Comparison of ENCODE assay signal across 31 cellular contexts in genomic region chr11:110023711-110024110, GRCh38.
"Had no signal": no experiment of that assay in that cellular context is flagged by ENCODE, and none has a peak within 500 bp of the region (broad histone marks: within the 10 kb centered on the region; RNA-seq: fewer than 3 reads in every experiment).

No MANE protein-coding gene starts in this region.

- H3K4me3 ChIP-seq: ascending aorta had no signal

- H3K4me3 Mint-ChIP-seq: activated B cell treated with CpG ODN at 0.5 μM for 24 hours; activated CD4-positive, alpha-beta memory T cell treated with anti-CD3 and anti-CD28 coated beads, Interleukin-2, amount 10 ng/mL, durations not matched to agents 7 days and 5 days; activated CD4-positive, alpha-beta T cell treated with anti-CD3 and anti-CD28 coated beads, Interleukin-2, amount 10 ng/mL, durations not matched to agents 7 days and 5 days; activated CD8-positive, alpha-beta memory T cell treated with anti-CD3 and anti-CD28 coated beads, Interleukin-2, amount 10 ng/mL, durations not matched to agents 7 days and 5 days; activated CD8-positive, alpha-beta T cell treated with anti-CD3 and anti-CD28 coated beads, Interleukin-2, amount 10 ng/mL, durations not matched to agents 7 days and 5 days; activated naive CD4-positive, alpha-beta T cell treated with anti-CD3 and anti-CD28 coated beads, Interleukin-2, amount 10 ng/mL, durations not matched to agents 7 days and 5 days; activated naive CD4-positive, alpha-beta T cell treated with anti-CD3 and anti-CD28 coated beads, Interleukin-2, amount 50 U/mL, for 24 hours; activated naive CD8-positive, alpha-beta T cell; activated naive CD8-positive, alpha-beta T cell treated with anti-CD3 and anti-CD28 coated beads, Interleukin-2, amount 10 ng/mL, durations not matched to agents 7 days and 5 days; activated naive CD8-positive, alpha-beta T cell treated with anti-CD3 and anti-CD28 coated beads, Interleukin-2, amount 50 U/mL, for 24 hours; activated T-cell treated with anti-CD3 and anti-CD28 coated beads, Interleukin-2, amount 50 U/mL, for 24 hours; brain; T-helper 1 cell treated with Interleukin-12 subunit alpha and Interleukin-12 subunit beta and Interleukin-4 antibody, amounts not matched to agents 30 μg/mL and 1 μg/mL, for 36 hours; T-helper 2 cell treated with Interferon-gamma antibody and Interleukin-4, amounts not matched to agents 5 μg/mL and 100 μg/mL, for 36 hours had no signal

- ATAC-seq: activated CD8-positive, alpha-beta memory T cell treated with anti-CD3 and anti-CD28 coated beads, Interleukin-2, amount 10 ng/mL, durations not matched to agents 7 days and 5 days; activated CD8-positive, alpha-beta T cell treated with anti-CD3 and anti-CD28 coated beads, Interleukin-2, amount 10 ng/mL, durations not matched to agents 7 days and 5 days; activated naive CD8-positive, alpha-beta T cell treated with anti-CD3 and anti-CD28 coated beads, Interleukin-2, amount 50 U/mL, for 24 hours had no signal

- H3K27ac ChIP-seq: ascending aorta, VCaP had no signal

- H3K9me3 Mint-ChIP-seq: activated CD4-positive, alpha-beta memory T cell treated with anti-CD3 and anti-CD28 coated beads, Interleukin-2, amount 10 ng/mL, durations not matched to agents 7 days and 5 days; activated CD4-positive, alpha-beta T cell treated with anti-CD3 and anti-CD28 coated beads, Interleukin-2, amount 10 ng/mL, durations not matched to agents 7 days and 5 days; activated naive CD4-positive, alpha-beta T cell treated with anti-CD3 and anti-CD28 coated beads, Interleukin-2, amount 50 U/mL, for 24 hours; activated T-cell treated with anti-CD3 and anti-CD28 coated beads, Interleukin-2, amount 50 U/mL, for 24 hours had no signal

- H3K27me3 ChIP-seq: ascending aorta had no signal

- H3K27me3 Mint-ChIP-seq: activated CD4-positive, alpha-beta memory T cell treated with anti-CD3 and anti-CD28 coated beads, Interleukin-2, amount 10 ng/mL, durations not matched to agents 7 days and 5 days; activated naive CD4-positive, alpha-beta T cell treated with anti-CD3 and anti-CD28 coated beads, Interleukin-2, amount 10 ng/mL, durations not matched to agents 7 days and 5 days; activated naive CD4-positive, alpha-beta T cell treated with anti-CD3 and anti-CD28 coated beads, Interleukin-2, amount 50 U/mL, for 24 hours; activated naive CD8-positive, alpha-beta T cell; activated T-cell treated with anti-CD3 and anti-CD28 coated beads, Interleukin-2, amount 50 U/mL, for 24 hours had no signal

- H3K4me1 Mint-ChIP-seq: activated CD4-positive, alpha-beta memory T cell treated with anti-CD3 and anti-CD28 coated beads, Interleukin-2, amount 10 ng/mL, durations not matched to agents 7 days and 5 days; activated CD4-positive, alpha-beta T cell treated with anti-CD3 and anti-CD28 coated beads, Interleukin-2, amount 10 ng/mL, durations not matched to agents 7 days and 5 days; activated naive CD4-positive, alpha-beta T cell treated with anti-CD3 and anti-CD28 coated beads, Interleukin-2, amount 10 ng/mL, durations not matched to agents 7 days and 5 days; activated naive CD4-positive, alpha-beta T cell treated with anti-CD3 and anti-CD28 coated beads, Interleukin-2, amount 50 U/mL, for 24 hours; activated naive CD8-positive, alpha-beta T cell treated with anti-CD3 and anti-CD28 coated beads, Interleukin-2, amount 10 ng/mL, durations not matched to agents 7 days and 5 days had no signal

- DNase-seq: activated B cell treated with CpG ODN at 0.5 μM for 24 hours; activated CD4-positive, alpha-beta memory T cell treated with anti-CD3 and anti-CD28 coated beads, Interleukin-2, amount 10 ng/mL, durations not matched to agents 7 days and 5 days; activated CD4-positive, alpha-beta T cell treated with anti-CD3 and anti-CD28 coated beads for 48 hours; activated CD4-positive, alpha-beta T cell treated with anti-CD3 and anti-CD28 coated beads, Interleukin-2, amount 10 ng/mL, durations not matched to agents 7 days and 5 days; activated CD4-positive, alpha-beta T cell treated with anti-CD3 and anti-CD28 coated beads, Interleukin-2, amount 50 U/mL, for 48 hours; activated CD4-positive, CD25-positive, alpha-beta regulatory T cell treated with anti-CD3 and anti-CD28 coated beads, Interleukin-2, amount 50 U/mL, for 72 hours; activated CD8-positive, alpha-beta memory T cell treated with anti-CD3 and anti-CD28 coated beads for 24 hours; activated CD8-positive, alpha-beta memory T cell treated with anti-CD3 and anti-CD28 coated beads, Interleukin-2, amount 10 ng/mL, durations not matched to agents 7 days and 5 days; activated CD8-positive, alpha-beta memory T cell treated with anti-CD3 and anti-CD28 coated beads, Interleukin-2, amount 50 U/mL, for 48 hours; activated CD8-positive, alpha-beta T cell treated with anti-CD3 and anti-CD28 coated beads, Interleukin-2, amount 10 ng/mL, durations not matched to agents 7 days and 5 days; activated effector memory CD4-positive, alpha-beta T cell treated with Interleukin-2 at 50 U/mL for 16 hours; activated gamma-delta T cell; activated naive CD4-positive, alpha-beta T cell treated with anti-CD3 and anti-CD28 coated beads, Interleukin-2, amount 10 ng/mL, durations not matched to agents 7 days and 5 days; activated naive CD4-positive, alpha-beta T cell treated with Interleukin-2 at 50 U/mL for 16 hours; activated naive CD8-positive, alpha-beta T cell treated with anti-CD3 and anti-CD28 coated beads, Interleukin-2, amount 10 ng/mL, durations not matched to agents 7 days and 5 days; activated naive CD8-positive, alpha-beta T cell treated with anti-CD3 and anti-CD28 coated beads, Interleukin-2, amount 50 U/mL, for 24 hours; activated T-cell treated with anti-CD3 and anti-CD28 coated beads, Interleukin-2, amount 50 U/mL, for 24 hours; activated T-cell treated with anti-CD3 and anti-CD28 coated beads, Interleukin-2, amount 50 U/mL, for 48 hours; amygdala; anterior cingulate cortex; central memory CD4-positive, alpha-beta T cell; T-helper 2 cell; T-helper 9 cell had no signal

- H3K9me3 ChIP-seq: ascending aorta had no signal

- H3K36me3 Mint-ChIP-seq: activated CD8-positive, alpha-beta memory T cell treated with anti-CD3 and anti-CD28 coated beads, Interleukin-2, amount 10 ng/mL, durations not matched to agents 7 days and 5 days; activated naive CD4-positive, alpha-beta T cell treated with anti-CD3 and anti-CD28 coated beads, Interleukin-2, amount 10 ng/mL, durations not matched to agents 7 days and 5 days; activated naive CD4-positive, alpha-beta T cell treated with anti-CD3 and anti-CD28 coated beads, Interleukin-2, amount 50 U/mL, for 24 hours; activated naive CD8-positive, alpha-beta T cell; activated naive CD8-positive, alpha-beta T cell treated with anti-CD3 and anti-CD28 coated beads, Interleukin-2, amount 10 ng/mL, durations not matched to agents 7 days and 5 days; brain had no signal

- H3K4me1 ChIP-seq: ascending aorta had no signal

- H3K36me3 ChIP-seq: ascending aorta had no signal

- H3K27ac Mint-ChIP-seq: activated B cell treated with CpG ODN at 0.5 μM for 24 hours; activated CD4-positive, alpha-beta memory T cell treated with anti-CD3 and anti-CD28 coated beads, Interleukin-2, amount 10 ng/mL, durations not matched to agents 7 days and 5 days; activated CD4-positive, alpha-beta T cell treated with anti-CD3 and anti-CD28 coated beads, Interleukin-2, amount 10 ng/mL, durations not matched to agents 7 days and 5 days; activated CD8-positive, alpha-beta memory T cell treated with anti-CD3 and anti-CD28 coated beads, Interleukin-2, amount 10 ng/mL, durations not matched to agents 7 days and 5 days; activated CD8-positive, alpha-beta T cell treated with anti-CD3 and anti-CD28 coated beads, Interleukin-2, amount 10 ng/mL, durations not matched to agents 7 days and 5 days; activated naive CD4-positive, alpha-beta T cell treated with anti-CD3 and anti-CD28 coated beads, Interleukin-2, amount 10 ng/mL, durations not matched to agents 7 days and 5 days; activated naive CD4-positive, alpha-beta T cell treated with anti-CD3 and anti-CD28 coated beads, Interleukin-2, amount 50 U/mL, for 24 hours; activated naive CD8-positive, alpha-beta T cell; activated naive CD8-positive, alpha-beta T cell treated with anti-CD3 and anti-CD28 coated beads, Interleukin-2, amount 10 ng/mL, durations not matched to agents 7 days and 5 days; activated naive CD8-positive, alpha-beta T cell treated with anti-CD3 and anti-CD28 coated beads, Interleukin-2, amount 50 U/mL, for 24 hours; activated T-cell treated with anti-CD3 and anti-CD28 coated beads, Interleukin-2, amount 50 U/mL, for 24 hours; activated T-helper 2 cell treated with anti-CD3 and anti-CD28 coated beads, Interferon-gamma antibody, Interleukin-2, Interleukin-4, amounts not matched to agents 10 μg/mL and 5 μg/mL and 100 μg/mL, durations not matched to agents 14 hours and 24 hours and 36 hours; T-helper 1 cell treated with Interleukin-12 subunit alpha and Interleukin-12 subunit beta and Interleukin-4 antibody, amounts not matched to agents 30 μg/mL and 1 μg/mL, for 36 hours; T-helper 2 cell treated with Interferon-gamma antibody and Interleukin-4, amounts not matched to agents 5 μg/mL and 100 μg/mL, for 36 hours had no signal
